Comparison of ENCODE assay signal across 11 cellular contexts in genomic region chr12:52308807-52309425, GRCh38. TPM values are rescaled to one million over a fixed set of nuclear protein-coding genes. Genes with fewer than 3 reads are reported as not detected.
A peak's percentile ranks its signal among the peaks of the same experiment; 100 is the strongest.
DNase-seq lines count a peak whose midpoint lies in the region; ATAC-seq and TF ChIP-seq lines count a peak whose summit lies in the region.
"Had no signal": no experiment of that assay in that cellular context is flagged by ENCODE, and none has a peak within 500 bp of the region (broad histone marks: within the 10 kb centered on the region; RNA-seq: fewer than 3 reads in every experiment).

No MANE protein-coding gene starts in this region.

- H3K4me3 ChIP-seq in left ventricle myocardium inferior (peak overlapping the region; percentile 64), dorsolateral prefrontal cortex (peak overlapping the region; percentile 32 to 75 (median 58)), upper lobe of right lung (peak overlapping the region; percentile 37)
- H3K4me3 ChIP-seq in naive thymus-derived CD4-positive, alpha-beta T cell (ENCODE audit: low read length), result no peak overlapping the region

- DNase-seq in left ventricle myocardium inferior (no peak), Right ventricle myocardium inferior (ENCODE audit: missing footprints) (no peak), dorsolateral prefrontal cortex (peak in 3 of 10 donors; percentile 19 to 62 (median 27)), upper lobe of right lung (no peak), DMS153 treated with DMSO at 0.1 percent for 48 hours (lab: John Stamatoyannopoulos, UW; ENCODE audit: unreplicated experiment) (no peak), NOMO-1 treated with DMSO at 0.1 percent for 48 hours (lab: John Stamatoyannopoulos, UW; ENCODE audit: unreplicated experiment) (no peak), cerebellar nuclear complex (lab: John Stamatoyannopoulos, UW) (no peak)
- DNase-seq in naive thymus-derived CD4-positive, alpha-beta T cell, result no peak
- DNase-seq: effector memory CD4-positive, alpha-beta T cell; naive B cell; NCI-H226 had no signal

- H3K27me3 Mint-ChIP-seq in naive thymus-derived CD4-positive, alpha-beta T cell, result peaks cover 39 to 78% (median 53%) of the 10 kb centered on the region in 5 donors

- H3K36me3 ChIP-seq in left ventricle myocardium inferior (no peaks in the 10 kb centered on the region), upper lobe of right lung (no peaks in the 10 kb centered on the region)
- H3K36me3 ChIP-seq in naive thymus-derived CD4-positive, alpha-beta T cell (ENCODE audit: control insufficient read depth in 2 of 3, insufficient read depth in 3 of 3, low read length in 3 of 3), result no peaks in the 10 kb centered on the region

- CTCF ChIA-PET in naive thymus-derived CD4-positive, alpha-beta T cell (lab: Charles Lee), result interaction anchor here (1.6 kb wide), 1 partner anchor 31 kb away, joined by 4 read pairs; no protein-coding TSS in a partner anchor

- peak overlapping the region in 8 of 10 donors; percentile 8 to 78 (median 51) for H3K4me3 Mint-ChIP-seq in naive thymus-derived CD4-positive, alpha-beta T cell

- H3K9me3 ChIP-seq in left ventricle myocardium inferior (replicated peaks), result no peaks in the 10 kb centered on the region
- H3K9me3 ChIP-seq in naive thymus-derived CD4-positive, alpha-beta T cell (ENCODE audit: control insufficient read depth in 2 of 3, low read length in 3 of 3), result no peaks in the 10 kb centered on the region
- H3K9me3 ChIP-seq in upper lobe of right lung, result no peaks in the 10 kb centered on the region

- intact Hi-C loops in left ventricle myocardium inferior (cut with micrococcal nuclease) (no loop called here), Right ventricle myocardium inferior (cut with DNase I) (no loop called here), dorsolateral prefrontal cortex (cut with DNase I) (no loop called here), upper lobe of right lung (cut with DNase I) (no loop called here)
- intact Hi-C loops in naive thymus-derived CD4-positive, alpha-beta T cell (cut with micrococcal nuclease), result no loop called here

- H3K9me3 Mint-ChIP-seq in naive thymus-derived CD4-positive, alpha-beta T cell, result no peaks in the 10 kb centered on the region

- H3K27ac ChIP-seq in left ventricle myocardium inferior (replicated peaks) (no peak overlapping the region), dorsolateral prefrontal cortex (peak overlapping the region in 52 of 59 donors; percentile 18 to 86 (median 74)), upper lobe of right lung (no peak overlapping the region)
- no peak overlapping the region for H3K27ac ChIP-seq in naive thymus-derived CD4-positive, alpha-beta T cell (ENCODE audit: low read depth, low read length)

- POLR2A ChIA-PET in naive thymus-derived CD4-positive, alpha-beta T cell (lab: Charles Lee), result no interaction called here

- H3K36me3 Mint-ChIP-seq in naive thymus-derived CD4-positive, alpha-beta T cell, result peaks cover 0 to 5% (median 0%) of the 10 kb centered on the region in 5 donors

- no peak overlapping the region for H3K27ac Mint-ChIP-seq in naive thymus-derived CD4-positive, alpha-beta T cell
- H3K27ac Mint-ChIP-seq: naive B cell had no signal

- ATAC-seq in Right ventricle myocardium inferior (no peak), upper lobe of right lung (no peak)
- ATAC-seq in naive thymus-derived CD4-positive, alpha-beta T cell, result no peak

- H3K4me1 Mint-ChIP-seq in naive thymus-derived CD4-positive, alpha-beta T cell, result peaks cover 11 to 31% (median 15%) of the 10 kb centered on the region in 7 donors

- TF ChIP-seq CTCF in left ventricle myocardium inferior (IDR thresholded peaks at IDR 0.05; ENCODE audit: borderline replicate concordance) (no peak), dorsolateral prefrontal cortex (IDR thresholded peaks at IDR 0.05 in 54 of 56, conservative IDR thresholded peaks at IDR 0.05 in 2 of 56; ENCODE audit: low read depth in 1 of 56, partially characterized antibody in 56 of 56) (peak in 2 of 56 donors; percentile 1 to 3), upper lobe of right lung (IDR thresholded peaks at IDR 0.05) (no peak)

- H3K27me3 ChIP-seq in left ventricle myocardium inferior (ENCODE audit: low read depth) (peaks cover 87% of the 10 kb centered on the region), dorsolateral prefrontal cortex (peaks cover 0 to 3% (median 0%) of the 10 kb centered on the region in 45 donors), upper lobe of right lung (peaks cover 51% of the 10 kb centered on the region)
- H3K27me3 ChIP-seq in naive thymus-derived CD4-positive, alpha-beta T cell (ENCODE audit: control insufficient read depth in 2 of 2, insufficient read depth in 2 of 2, low read length in 2 of 2), result peaks cover 0 to 2% of the 10 kb centered on the region in 2 donors

- peaks cover 15% of the 10 kb centered on the region for H3K4me1 ChIP-seq in left ventricle myocardium inferior
- no peaks in the 10 kb centered on the region for H3K4me1 ChIP-seq in naive thymus-derived CD4-positive, alpha-beta T cell (ENCODE audit: control insufficient read depth in 2 of 2, insufficient read depth in 2 of 2, low read length in 2 of 2)
- H3K4me1 ChIP-seq in upper lobe of right lung, result no peaks in the 10 kb centered on the region

RNA-seq across cellular contexts. Expression of gene KRT83, which starts 12.3 kb away (rescaled TPM):
- not detected for total RNA-seq in left ventricle myocardium inferior
- not detected for total RNA-seq in Right ventricle myocardium inferior
- total RNA-seq in dorsolateral prefrontal cortex, result 1 to 10 TPM in 12 of 120 experiments, under 1 TPM in 72, not detected in 36; 0.22 to 2.9 (median 0.56) TPM
- total RNA-seq in naive thymus-derived CD4-positive, alpha-beta T cell, result not detected
- polyA plus RNA-seq in naive thymus-derived CD4-positive, alpha-beta T cell, result not detected
- not detected for total RNA-seq in upper lobe of right lung

RNA-seq across cellular contexts. Expression of gene KRT81, which starts 17.6 kb away (rescaled TPM):
- not detected for total RNA-seq in left ventricle myocardium inferior
- not detected for total RNA-seq in Right ventricle myocardium inferior
- total RNA-seq in dorsolateral prefrontal cortex, result 1 to 10 TPM in 14 of 120 experiments, under 1 TPM in 80, not detected in 26; 0.20 to 2.7 (median 0.59) TPM
- total RNA-seq in naive thymus-derived CD4-positive, alpha-beta T cell, result under 1 TPM in 2 of 5 experiments, not detected in 3; 0.15 to 0.21 TPM
- polyA plus RNA-seq in naive thymus-derived CD4-positive, alpha-beta T cell, result not detected
- total RNA-seq in upper lobe of right lung, result not detected

RNA-seq across cellular contexts. Expression of gene KRT86, which starts 34.5 kb away (rescaled TPM):
- not detected for total RNA-seq in left ventricle myocardium inferior
- not detected for total RNA-seq in Right ventricle myocardium inferior
- total RNA-seq in dorsolateral prefrontal cortex, result 1 to 10 TPM in 3 of 120 experiments, under 1 TPM in 82, not detected in 35; 0.21 to 1.3 (median 0.44) TPM
- 1 to 10 TPM in 1 of 5 experiments, under 1 TPM in 1, not detected in 3; 0.13 to 1.5 TPM for total RNA-seq in naive thymus-derived CD4-positive, alpha-beta T cell
- polyA plus RNA-seq in naive thymus-derived CD4-positive, alpha-beta T cell, result not detected
- total RNA-seq in upper lobe of right lung, result 1.1 TPM

RNA-seq across cellular contexts. Expression of gene KRT85, which starts 58.4 kb away (rescaled TPM):
- total RNA-seq in left ventricle myocardium inferior, result not detected
- total RNA-seq in Right ventricle myocardium inferior, result not detected
- not detected for total RNA-seq in dorsolateral prefrontal cortex
- not detected for total RNA-seq in naive thymus-derived CD4-positive, alpha-beta T cell
- not detected for polyA plus RNA-seq in naive thymus-derived CD4-positive, alpha-beta T cell
- total RNA-seq in upper lobe of right lung, result not detected

Comparison
In these comparisons a context has a peak if more than half of its experiments do, and no peak if none do; other contexts are left out.
1. H3K27ac ChIP-seq: peak in dorsolateral prefrontal cortex (52 of 59); none in left ventricle myocardium inferior (single experiment), naive thymus-derived CD4-positive, alpha-beta T cell (single experiment) and upper lobe of right lung (single experiment).